Comparison of ENCODE assay signal across 13 cellular contexts in the genomic region with DNA sequence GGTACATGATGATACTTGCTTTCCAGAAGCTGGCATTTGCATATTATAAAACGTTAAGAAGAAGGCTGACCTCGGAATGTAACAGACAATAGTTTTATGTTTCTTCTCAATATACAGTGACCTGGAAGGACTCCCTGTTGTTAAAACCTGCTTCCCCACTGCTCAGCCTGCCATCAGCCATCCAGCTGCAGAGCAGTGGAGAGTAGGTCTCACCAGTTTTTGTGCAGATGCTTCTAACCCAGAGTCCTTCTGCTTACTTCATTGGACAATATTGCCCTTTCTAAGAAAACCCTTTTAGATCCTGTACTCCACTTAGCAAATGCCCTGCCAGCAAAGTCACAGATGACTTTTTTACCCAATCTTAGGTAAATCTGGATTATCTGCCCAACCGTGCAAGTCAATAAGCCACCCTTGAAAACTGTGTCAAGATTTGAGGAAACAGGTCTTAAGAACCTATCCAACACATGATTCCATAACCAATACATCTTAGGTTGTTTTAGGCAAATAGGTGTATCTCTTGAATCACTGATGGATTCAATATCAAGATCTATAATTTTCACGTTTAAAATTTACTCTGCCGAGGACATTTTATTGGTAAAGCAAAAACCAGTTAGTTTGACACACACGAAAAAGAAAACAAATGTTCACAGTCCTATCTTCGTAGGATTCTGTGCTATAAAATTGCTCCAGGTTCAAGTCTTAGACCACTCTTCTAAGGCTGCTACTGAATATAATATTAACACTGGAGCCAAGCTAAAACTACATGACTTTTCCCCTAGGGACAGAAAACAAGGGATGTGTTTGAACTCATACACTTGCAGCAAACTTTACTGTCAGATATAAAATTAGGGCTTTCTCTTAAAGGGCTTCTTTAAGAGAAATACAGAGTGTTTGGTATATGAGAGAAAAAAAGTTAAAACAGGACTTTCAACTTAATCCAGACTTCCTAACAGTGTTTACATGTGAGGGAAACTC. TPM values are rescaled to one million over a fixed set of nuclear protein-coding genes. Genes with fewer than 3 reads are reported as not detected.
DNase-seq lines count a peak whose midpoint lies in the region; ATAC-seq and TF ChIP-seq lines count a peak whose summit lies in the region.
"Had no signal": no experiment of that assay in that cellular context is flagged by ENCODE, and none has a peak within 500 bp of the region (broad histone marks: within the 10 kb centered on the region; RNA-seq: fewer than 3 reads in every experiment).

No MANE protein-coding gene starts in this region.

- H3K9me3 ChIP-seq in Karpas-422 (ENCODE audit: low read length), result no peaks in the 10 kb centered on the region
- H3K9me3 ChIP-seq in mesenchymal stem cell (ENCODE audit: control insufficient read depth, low read length), result no peaks in the 10 kb centered on the region
- no peaks in the 10 kb centered on the region for H3K9me3 ChIP-seq in SJCRH30 (replicated peaks)

- no peak overlapping the region for H2BK120ac ChIP-seq in mesenchymal stem cell (ENCODE audit: low read depth, low read length)

- peak overlapping the region; percentile 25 for H3K27ac ChIP-seq in Karpas-422 (ENCODE audit: low read length)
- peak overlapping the region; percentile 89 for H3K27ac ChIP-seq in mesenchymal stem cell (ENCODE audit: low read length, poor library complexity, severe bottlenecking)
- no peak overlapping the region for H3K27ac ChIP-seq in SJCRH30
- H3K27ac ChIP-seq: SK-N-MC had no signal

- H2BK5ac ChIP-seq in mesenchymal stem cell (ENCODE audit: low read depth, low read length, poor library complexity, severe bottlenecking), result no peak overlapping the region

- H3K27me3 ChIP-seq in Karpas-422 (ENCODE audit: low read length) (no peaks in the 10 kb centered on the region), mesenchymal stem cell (ENCODE audit: control insufficient read depth in 1 of 2, insufficient read depth in 1 of 2, low read length in 2 of 2) (no peaks in the 10 kb centered on the region), SJCRH30 (no peaks in the 10 kb centered on the region)

- H3K14ac ChIP-seq in mesenchymal stem cell (ENCODE audit: low read length in 2 of 2), result no peak overlapping the region

- H3K27me3 Mint-ChIP-seq in stimulated activated memory B cell treated with anti-CD40 and anti-IgM and Interleukin-4, amounts not matched to agents 10 μg/mL and 1 μg/mL and 100 μg/mL, for 72 hours, result no peaks in the 10 kb centered on the region

- no peak overlapping the region for H3K4me3 ChIP-seq in Karpas-422 (ENCODE audit: low read length)
- peak overlapping the region; percentile 98 for H3K4me3 ChIP-seq in astrocyte of the spinal cord (ENCODE audit: low read depth, low read length)
- no peak overlapping the region for H3K4me3 ChIP-seq in mesenchymal stem cell (ENCODE audit: insufficient read depth in 1 of 2, low read depth in 1 of 2, low read length in 2 of 2)
- no peak overlapping the region for H3K4me3 ChIP-seq in SJCRH30
- H3K4me3 ChIP-seq: SK-N-MC had no signal

- H4K20me1 ChIP-seq in Karpas-422 (ENCODE audit: insufficient read depth, low read depth, low read length), result peaks cover 17% of the 10 kb centered on the region; the same call in 1 of the 2 replicates

- H3K36me3 ChIP-seq in Karpas-422 (ENCODE audit: insufficient read depth, low read length) (peaks cover 13% of the 10 kb centered on the region), mesenchymal stem cell (ENCODE audit: control insufficient read depth in 1 of 2, insufficient read depth in 2 of 2, low read depth in 1 of 2, low read length in 2 of 2) (peaks cover 10 to 37% of the 10 kb centered on the region in 2 experiments), SJCRH30 (no peaks in the 10 kb centered on the region; the same call in none of the 2 replicates)

- H3K9ac ChIP-seq in Karpas-422 (ENCODE audit: low read length) (no peak overlapping the region), mesenchymal stem cell (ENCODE audit: low read length) (peak overlapping the region; percentile 98)

- H3K9me2 ChIP-seq in Karpas-422 (replicated peaks; ENCODE audit: insufficient read depth, low read length), result no peaks in the 10 kb centered on the region

- H2BK12ac ChIP-seq in mesenchymal stem cell (ENCODE audit: low read length in 2 of 2), result no peak overlapping the region

- H3K79me1 ChIP-seq in mesenchymal stem cell (replicated peaks; ENCODE audit: low read length, poor library complexity, severe bottlenecking), result no peaks in the 10 kb centered on the region

- H2AFZ ChIP-seq in Karpas-422 (ENCODE audit: low read length) (no peak overlapping the region), mesenchymal stem cell (ENCODE audit: low read depth, low read length) (no peak overlapping the region)

- no peak overlapping the region for H2BK15ac ChIP-seq in mesenchymal stem cell (ENCODE audit: low read depth, poor library complexity, severe bottlenecking)

- no peak for ATAC-seq in stimulated activated memory B cell treated with anti-CD40 and anti-IgM and Interleukin-4, amounts not matched to agents 10 μg/mL and 1 μg/mL and 100 μg/mL, for 72 hours

- H3K4me2 ChIP-seq in Karpas-422 (ENCODE audit: low read depth, low read length, poor library complexity, severe bottlenecking) (peak overlapping the region; percentile 16), mesenchymal stem cell (ENCODE audit: low read length, poor library complexity, severe bottlenecking) (no peak overlapping the region)

- in situ Hi-C loops in astrocyte of the spinal cord (cut with HindIII; ENCODE audit: low sequenced_read_pairs), result no loop called here

- WGBS in mesenchymal stem cell, result 63% methylated on average over 7 of the region's 7 CpGs

- H3K9me3 Mint-ChIP-seq in stimulated activated memory B cell treated with anti-CD40 and anti-IgM and Interleukin-4, amounts not matched to agents 10 μg/mL and 1 μg/mL and 100 μg/mL, for 72 hours, result no peaks in the 10 kb centered on the region
- H3K9me3 Mint-ChIP-seq: dendritic cell treated with granulocyte-macrophage colony-stimulating factor and Interleukin-4, amounts not matched to agents 40 ng/mL and 50 ng/mL, for 4 days had no signal

- no peak overlapping the region for H2AK5ac ChIP-seq in mesenchymal stem cell (ENCODE audit: low read length, severe bottlenecking)

- no peak overlapping the region for H4K8ac ChIP-seq in mesenchymal stem cell (ENCODE audit: low read length)

- peaks cover 48% of the 10 kb centered on the region for H3K4me1 ChIP-seq in Karpas-422 (ENCODE audit: low read length)
- H3K4me1 ChIP-seq in mesenchymal stem cell (ENCODE audit: control insufficient read depth, insufficient read depth, low read depth, low read length), result no peaks in the 10 kb centered on the region
- peaks cover 3% of the 10 kb centered on the region for H3K4me1 ChIP-seq in SJCRH30

- H3K18ac ChIP-seq in mesenchymal stem cell (ENCODE audit: low read depth in 1 of 2, low read length in 2 of 2), result peak overlapping the region in 1 of 2 experiments; percentile 11

- no peak overlapping the region for H3K4ac ChIP-seq in mesenchymal stem cell (ENCODE audit: low read depth in 1 of 2, low read length in 2 of 2)

- H3K4me3 Mint-ChIP-seq in stimulated activated memory B cell treated with anti-CD40 and anti-IgM and Interleukin-4, amounts not matched to agents 10 μg/mL and 1 μg/mL and 100 μg/mL, for 72 hours, result no peak overlapping the region
- H3K4me3 Mint-ChIP-seq: dendritic cell treated with granulocyte-macrophage colony-stimulating factor and Interleukin-4, amounts not matched to agents 40 ng/mL and 50 ng/mL, for 4 days had no signal

- peaks cover 11% of the 10 kb centered on the region for H3K4me1 Mint-ChIP-seq in stimulated activated memory B cell treated with anti-CD40 and anti-IgM and Interleukin-4, amounts not matched to agents 10 μg/mL and 1 μg/mL and 100 μg/mL, for 72 hours

- no peak overlapping the region for H3K23ac ChIP-seq in mesenchymal stem cell (ENCODE audit: low read length in 2 of 2)

- no peak overlapping the region for H4K91ac ChIP-seq in mesenchymal stem cell (ENCODE audit: low read length)

- DNase-seq in Daoy (ENCODE audit: low read depth) (peak; percentile 51), Karpas-422 (peak; percentile 61), astrocyte of the spinal cord (ENCODE audit: low read depth, low spot score) (peak; percentile 90), mesenchymal stem cell (peak; percentile 81), SJCRH30 (no peak), GM19238 (ENCODE audit: insufficient read length, low spot score) (no peak)
- DNase-seq in stimulated activated CD4-positive, alpha-beta T cell treated with anti-CD3 and anti-CD28 coated beads, Interleukin-4, amount 100 ng/mL, for 24 hours, result no peak
- DNase-seq: DND-41, H7, NCI-H2081 had no signal

- peaks cover 11% of the 10 kb centered on the region for H3K79me2 ChIP-seq in Karpas-422 (ENCODE audit: low read length)

- H3K27ac Mint-ChIP-seq in stimulated activated memory B cell treated with anti-CD40 and anti-IgM and Interleukin-4, amounts not matched to agents 10 μg/mL and 1 μg/mL and 100 μg/mL, for 72 hours, result no peak overlapping the region
- H3K27ac Mint-ChIP-seq: dendritic cell treated with granulocyte-macrophage colony-stimulating factor and Interleukin-4, amounts not matched to agents 40 ng/mL and 50 ng/mL, for 4 days had no signal

- TF ChIP-seq CTCF in astrocyte of the spinal cord (IDR thresholded peaks at IDR 0.05; ENCODE audit: low read depth, low read length), result no peak

- H3K36me3 Mint-ChIP-seq in stimulated activated memory B cell treated with anti-CD40 and anti-IgM and Interleukin-4, amounts not matched to agents 10 μg/mL and 1 μg/mL and 100 μg/mL, for 72 hours, result no peaks in the 10 kb centered on the region

RNA-seq across cellular contexts. Expression of a gene that starts 5.7 kb away (rescaled TPM):
- total RNA-seq in Daoy (2014; rRNA removed; shearing (Covaris generic)), result 58.8 and 69.3 TPM in 2 replicates
- 10.5 and 11.3 TPM in 2 replicates for total RNA-seq in Karpas-422 (2014; rRNA removed; shearing (Covaris generic); ENCODE audit: low replicate concordance)
- polyA plus RNA-seq in mesenchymal stem cell (2013, experiment 1 of 2), result 90.2 TPM
- polyA plus RNA-seq in mesenchymal stem cell (2013, experiment 2 of 2), result 90.9 TPM
- total RNA-seq in SJCRH30 (2014; rRNA removed; shearing (Covaris generic)), result 12.9 and 13.5 TPM in 2 replicates

RNA-seq across cellular contexts. Expression of a gene that starts 58.6 kb away (rescaled TPM):
- 324 and 464 TPM in 2 replicates for total RNA-seq in Daoy (2014; rRNA removed; shearing (Covaris generic))
- total RNA-seq in Karpas-422 (2014; rRNA removed; shearing (Covaris generic); ENCODE audit: low replicate concordance), result 391 and 401 TPM in 2 replicates
- 781 TPM for polyA plus RNA-seq in mesenchymal stem cell (2013, experiment 1 of 2)
- 820 TPM for polyA plus RNA-seq in mesenchymal stem cell (2013, experiment 2 of 2)
- total RNA-seq in SJCRH30 (2014; rRNA removed; shearing (Covaris generic)), result 791 and 902 TPM in 2 replicates

Comparison
In these comparisons a context has a peak if more than half of its experiments do, and no peak if none do; other contexts are left out.
1. DNase-seq: peak in Daoy (single experiment), Karpas-422 (single experiment), astrocyte of the spinal cord (single experiment) and mesenchymal stem cell (single experiment); none in stimulated activated CD4-positive, alpha-beta T cell treated with anti-CD3 and anti-CD28 coated beads, Interleukin-4, amount 100 ng/mL, for 24 hours (single experiment), SJCRH30 (0 of 2) and GM19238 (single experiment).